In the genomic region with DNA sequence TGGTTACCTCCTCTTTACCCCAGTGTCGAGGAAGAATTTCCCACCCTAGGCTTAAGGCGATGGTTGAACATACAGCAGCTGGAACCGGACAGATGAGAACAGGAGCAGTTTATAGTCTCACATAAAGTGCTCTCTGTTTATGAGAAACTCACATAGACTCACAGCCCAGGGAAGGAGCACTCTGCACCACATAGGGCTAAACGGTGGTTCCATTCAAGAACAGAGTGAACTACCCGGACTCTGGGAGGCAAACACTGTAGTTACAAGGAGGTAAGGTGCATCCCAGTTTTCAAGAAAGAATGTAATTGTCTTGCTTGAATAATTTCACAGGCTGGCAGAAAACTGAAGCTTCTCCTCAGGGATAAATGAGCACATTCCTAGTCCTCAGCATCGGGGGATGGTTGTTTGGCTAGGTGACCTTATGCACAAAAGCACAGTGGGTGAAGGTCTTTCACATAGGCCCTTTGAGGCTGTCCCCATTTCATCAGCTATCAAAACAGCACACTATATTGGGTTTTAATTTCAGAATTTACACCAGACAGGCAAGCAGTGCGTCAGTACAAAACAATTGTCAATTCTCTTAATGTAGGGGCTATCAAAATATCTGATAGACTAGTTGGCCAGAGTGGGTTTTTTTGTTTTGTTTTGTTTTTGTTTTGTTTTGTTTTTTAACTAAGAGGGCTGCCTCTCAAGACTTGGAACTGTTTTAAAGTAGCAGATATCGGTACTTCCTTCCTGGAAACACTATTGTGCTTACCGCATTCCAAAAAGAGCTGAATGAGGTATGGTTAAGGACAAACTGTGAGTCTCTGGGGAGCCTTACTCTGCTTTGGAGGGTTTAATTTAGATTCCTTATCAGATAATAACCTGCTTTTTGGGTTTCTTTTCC, we compare ENCODE assay signal across 21 cellular contexts.
"Had no signal": no experiment of that assay in that cellular context is flagged by ENCODE, and none has a peak within 500 bp of the region (broad histone marks: within the 10 kb centered on the region; RNA-seq: fewer than 3 reads in every experiment).

No MANE protein-coding gene starts in this region.

- H3K4me1 ChIP-seq: foreskin keratinocyte had no signal

- H3K27ac Mint-ChIP-seq: naive thymus-derived CD4-positive, alpha-beta T cell; progenitor cell of endocrine pancreas; T-helper 17 cell; type B pancreatic cell had no signal

- H3K4me1 Mint-ChIP-seq: central memory CD8-positive, alpha-beta T cell; naive thymus-derived CD4-positive, alpha-beta T cell; T-helper 17 cell had no signal

- H3K27me3 ChIP-seq: brain microvascular endothelial cell, foreskin keratinocyte had no signal

- H3K36me3 Mint-ChIP-seq: naive thymus-derived CD4-positive, alpha-beta T cell; type B pancreatic cell had no signal

- H3K4me3 ChIP-seq: coronary artery, lung, mucosa of descending colon had no signal

- ATAC-seq: foreskin keratinocyte; left colon; mucosa of descending colon; naive thymus-derived CD4-positive, alpha-beta T cell; right cardiac atrium; stimulated activated naive CD8-positive, alpha-beta T cell treated with anti-CD3 and anti-CD28 coated beads, Interleukin-15, Interleukin-2, amounts not matched to agents 100 U/mL and 50 U/mL, for 24 hours; T-helper 17 cell had no signal

- H3K36me3 ChIP-seq: brain microvascular endothelial cell, WERI-Rb-1 had no signal

- H3K9me3 Mint-ChIP-seq: type B pancreatic cell had no signal

- DNase-seq: activated CD4-positive, alpha-beta T cell treated with anti-CD3 and anti-CD28 coated beads for 48 hours; activated CD8-positive, alpha-beta memory T cell treated with anti-CD3 and anti-CD28 coated beads, Interleukin-2, amount 50 U/mL, for 48 hours; activated naive CD4-positive, alpha-beta T cell; anterior cingulate cortex; brain microvascular endothelial cell; effector CD8-positive, alpha-beta T cell; foreskin keratinocyte; glutamatergic neuron; left colon; mucosa of descending colon; naive thymus-derived CD4-positive, alpha-beta T cell; occipital lobe; right cardiac atrium; stimulated activated naive CD8-positive, alpha-beta T cell treated with anti-CD3 and anti-CD28 coated beads, Interleukin-15, Interleukin-2, amounts not matched to agents 100 U/mL and 50 U/mL, for 24 hours; T-helper 17 cell; WERI-Rb-1 had no signal

- H3K4me3 Mint-ChIP-seq: central memory CD8-positive, alpha-beta T cell; naive thymus-derived CD4-positive, alpha-beta T cell; T-helper 17 cell; type B pancreatic cell had no signal

- H3K9me3 ChIP-seq: mucosa of descending colon had no signal

- H3K27me3 Mint-ChIP-seq: central memory CD8-positive, alpha-beta T cell; naive thymus-derived CD4-positive, alpha-beta T cell; progenitor cell of endocrine pancreas; T-helper 17 cell had no signal

- H3K27ac ChIP-seq: brain microvascular endothelial cell, coronary artery, foreskin keratinocyte, WERI-Rb-1 had no signal
